8 cellular contexts compared by ENCODE assay signal in genomic region chr5:96963267-96963666, GRCh38. TPM values are rescaled to one million over a fixed set of nuclear protein-coding genes. Genes with fewer than 3 reads are reported as not detected.
DNase-seq lines count a peak whose midpoint lies in the region; ATAC-seq lines count a peak whose summit lies in the region.

No MANE protein-coding gene starts in this region.

- no peak for DNase-seq in CD8-positive, alpha-beta memory T cell
- DNase-seq in HUDEP-2 (lab: John Stamatoyannopoulos, UW; ENCODE audit: unreplicated experiment in 76 of 76) (peak in 61 of 76 experiments; percentile 1 to 71 (median 34)), hippocampal formation (lab: John Stamatoyannopoulos, UW) (peak; percentile 8 to 11), germinal center (ENCODE audit: low spot score) (no peak), DMS79 (lab: John Stamatoyannopoulos, UW) (no peak)
- DNase-seq in activated naive CD4-positive, alpha-beta T cell treated with anti-CD3 and anti-CD28 coated beads, Interleukin-2, amount 50 U/mL, for 72 hours (ENCODE audit: low spot score in 2 of 2), result no peak

- H3K4me3 ChIP-seq in CD8-positive, alpha-beta memory T cell (ENCODE audit: low read length), result peak overlapping the region; percentile 3
- H3K4me3 ChIP-seq in urinary bladder (ENCODE audit: low read depth, low read length), result no peak overlapping the region

- peak overlapping the region; percentile 29 to 79 (median 70) for H3K4me3 Mint-ChIP-seq in CD8-positive, alpha-beta memory T cell

- ATAC-seq in GM19467 (IDR thresholded peaks at IDR 0.05; ENCODE audit: unreplicated experiment), result peak; percentile 44
- ATAC-seq in activated naive CD4-positive, alpha-beta T cell treated with anti-CD3 and anti-CD28 coated beads, Interleukin-2, amount 50 U/mL, for 72 hours, result peak; percentile 66 to 82

- peak overlapping the region; percentile 30 to 93 (median 90) for H3K27ac Mint-ChIP-seq in CD8-positive, alpha-beta memory T cell
- peak overlapping the region; percentile 80 to 94 for H3K27ac Mint-ChIP-seq in activated naive CD4-positive, alpha-beta T cell treated with anti-CD3 and anti-CD28 coated beads, Interleukin-2, amount 50 U/mL, for 72 hours

- WGBS in urinary bladder, result 23% methylated on average over 3 of the region's 3 CpGs

- H3K4me1 Mint-ChIP-seq in CD8-positive, alpha-beta memory T cell, result peaks cover 79 to 96% (median 95%) of the 10 kb centered on the region in 3 donors

- no peaks in the 10 kb centered on the region for H3K9me3 Mint-ChIP-seq in CD8-positive, alpha-beta memory T cell
- H3K9me3 Mint-ChIP-seq in activated naive CD4-positive, alpha-beta T cell treated with anti-CD3 and anti-CD28 coated beads, Interleukin-2, amount 50 U/mL, for 72 hours, result peaks cover 0 to 6% of the 10 kb centered on the region in 2 donors

- no peaks in the 10 kb centered on the region for H3K27me3 Mint-ChIP-seq in CD8-positive, alpha-beta memory T cell

- H3K27ac ChIP-seq in CD8-positive, alpha-beta memory T cell (ENCODE audit: low read depth, low read length), result no peak overlapping the region
- H3K27ac ChIP-seq in urinary bladder (ENCODE audit: low read depth), result peak overlapping the region; percentile 59

- H3K27me3 ChIP-seq in CD8-positive, alpha-beta memory T cell (ENCODE audit: insufficient read depth, low read length, poor library complexity, severe bottlenecking), result no peaks in the 10 kb centered on the region

- peaks cover 0 to 11% (median 0%) of the 10 kb centered on the region in 3 donors for H3K36me3 Mint-ChIP-seq in CD8-positive, alpha-beta memory T cell
- peaks cover 0 to 29% of the 10 kb centered on the region in 2 donors for H3K36me3 Mint-ChIP-seq in activated naive CD4-positive, alpha-beta T cell treated with anti-CD3 and anti-CD28 coated beads, Interleukin-2, amount 50 U/mL, for 72 hours

- H3K9me3 ChIP-seq in CD8-positive, alpha-beta memory T cell (ENCODE audit: low read length), result no peaks in the 10 kb centered on the region

- H3K36me3 ChIP-seq in CD8-positive, alpha-beta memory T cell (ENCODE audit: insufficient read depth, low read length), result no peaks in the 10 kb centered on the region
- no peaks in the 10 kb centered on the region for H3K36me3 ChIP-seq in urinary bladder (ENCODE audit: insufficient read depth)

- POLR2A ChIA-PET in CD8-positive, alpha-beta memory T cell (lab: Charles Lee), result interaction anchor here (0.8 to 2.0 kb wide), 2 partner anchors 27 to 29 kb away, joined by 3 to 14 read pairs; partner anchors contain the start of gene LNPEP

- CTCF ChIA-PET in CD8-positive, alpha-beta memory T cell (lab: Charles Lee), result interaction anchor here (1.4 to 1.8 kb wide), 3 partner anchors 11 to 27 kb away, joined by 4 to 8 read pairs (median 5); partner anchors contain the start of gene LNPEP

- H3K4me1 ChIP-seq in CD8-positive, alpha-beta memory T cell (ENCODE audit: insufficient read depth, low read length), result peaks cover 76% of the 10 kb centered on the region
- H3K4me1 ChIP-seq in urinary bladder (ENCODE audit: insufficient read depth), result no peaks in the 10 kb centered on the region

RNA-seq across cellular contexts. Expression of gene LNPEP, which starts 27.4 kb away (rescaled TPM):
- 10 to 100 TPM; 37.6 to 40.5 TPM for total RNA-seq in CD8-positive, alpha-beta memory T cell
- 40.1 TPM for polyA plus RNA-seq in CD8-positive, alpha-beta memory T cell
- 10 to 100 TPM; 60.4 to 64.7 TPM for total RNA-seq in activated naive CD4-positive, alpha-beta T cell treated with anti-CD3 and anti-CD28 coated beads, Interleukin-2, amount 50 U/mL, for 72 hours
- total RNA-seq in urinary bladder, result 99.2 TPM
- 10.1 TPM for polyA plus RNA-seq in urinary bladder

Comparison
In these comparisons a context has a peak if more than half of its experiments do, and no peak if none do; other contexts are left out.
1. DNase-seq: peak in HUDEP-2 (61 of 76) and hippocampal formation (2 of 2); none in CD8-positive, alpha-beta memory T cell (0 of 5), activated naive CD4-positive, alpha-beta T cell treated with anti-CD3 and anti-CD28 coated beads, Interleukin-2, amount 50 U/mL, for 72 hours (0 of 2), germinal center (single experiment) and DMS79 (single experiment).